Comparison of ENCODE assay signal across 8 cellular contexts in genomic region chrX:154378059-154378798, GRCh38. TPM values are rescaled to one million over a fixed set of nuclear protein-coding genes. Genes with fewer than 3 reads are reported as not detected.
DNase-seq lines count a peak whose midpoint lies in the region; ATAC-seq and TF ChIP-seq lines count a peak whose summit lies in the region.

No MANE protein-coding gene starts in this region.

- H3K4me3 ChIP-seq in cardiac muscle cell (peak overlapping the region; percentile 40), prostate gland (peak overlapping the region; percentile 34 to 42)

- 0% methylated on average over 20 of the region's 79 CpGs for WGBS in prostate gland

- peak; percentile 92 for TF ChIP-seq POLR2A in prostate gland (IDR thresholded peaks at IDR 0.05)

- intact Hi-C loops in prostate gland (cut with DNase I), result no loop called here

- H3K4me1 ChIP-seq in cardiac muscle cell (ENCODE audit: low read depth) (peaks cover 6% of the 10 kb centered on the region), prostate gland (replicated peaks) (no peaks in the 10 kb centered on the region)

- H3K4me1 Mint-ChIP-seq in activated naive CD8-positive, alpha-beta T cell (ENCODE audit: low read depth), result peaks cover 15% of the 10 kb centered on the region

- ATAC-seq in GM21717 (IDR thresholded peaks at IDR 0.05; ENCODE audit: unreplicated experiment) (peak; percentile 72), HG03565 (IDR thresholded peaks at IDR 0.05; ENCODE audit: unreplicated experiment) (no peak)

- TF ChIP-seq CTCF in cardiac muscle cell (IDR thresholded peaks at IDR 0.05; ENCODE audit: low read depth, low read length), result no peak
- no peak for TF ChIP-seq CTCF in prostate gland (IDR thresholded peaks at IDR 0.05)

- peak overlapping the region; percentile 70 for H3K4me3 Mint-ChIP-seq in activated naive CD8-positive, alpha-beta T cell

- H3K27ac ChIP-seq in cardiac muscle cell, result peak overlapping the region; percentile 95
- H3K27ac ChIP-seq in prostate gland, result peak overlapping the region; percentile 98

- no peaks in the 10 kb centered on the region for H3K27me3 ChIP-seq in cardiac muscle cell
- H3K27me3 ChIP-seq in prostate gland (replicated peaks; ENCODE audit: insufficient read depth), result no peaks in the 10 kb centered on the region

- H3K36me3 ChIP-seq in cardiac muscle cell, result no peaks in the 10 kb centered on the region
- no peaks in the 10 kb centered on the region for H3K36me3 ChIP-seq in prostate gland

- H3K36me3 Mint-ChIP-seq in activated naive CD8-positive, alpha-beta T cell, result no peaks in the 10 kb centered on the region

- H3K27me3 Mint-ChIP-seq in activated naive CD8-positive, alpha-beta T cell, result no peaks in the 10 kb centered on the region

- H3K9me3 ChIP-seq in cardiac muscle cell (ENCODE audit: low read depth) (no peaks in the 10 kb centered on the region), prostate gland (no peaks in the 10 kb centered on the region)

- peak; percentile 52 for DNase-seq in ELR (ENCODE audit: low read depth)
- DNase-seq in NCI-H1092 treated with DMSO at 0.1 percent for 48 hours (lab: John Stamatoyannopoulos, UW), result peak; percentile 61
- DNase-seq in cardiac muscle cell (ENCODE audit: low read depth in 1 of 2, low spot score in 1 of 2), result peak in 1 of 2 donors; percentile 67
- DNase-seq in prostate gland (ENCODE audit: low spot score), result no peak
- no peak for DNase-seq in NOMO-1 (lab: John Stamatoyannopoulos, UW; ENCODE audit: unreplicated experiment in 2 of 2)

- H3K9me3 Mint-ChIP-seq in activated naive CD8-positive, alpha-beta T cell (ENCODE audit: low read depth), result no peaks in the 10 kb centered on the region

- H3K27ac Mint-ChIP-seq in activated naive CD8-positive, alpha-beta T cell, result peak overlapping the region; percentile 88

RNA-seq across cellular contexts. Expression of gene EMD, which starts 0.9 kb away (rescaled TPM):
- total RNA-seq in cardiac muscle cell, result 56.9 and 66.2 TPM in 2 replicates
- polyA plus RNA-seq in cardiac muscle cell, result 77.7 and 91.2 TPM in 2 replicates
- total RNA-seq in prostate gland, result 10 to 100 TPM; 61.4 to 66.1 TPM

RNA-seq across cellular contexts. Expression of gene FLNA, which starts 3.8 kb away (rescaled TPM):
- 405 and 447 TPM in 2 replicates for total RNA-seq in cardiac muscle cell
- polyA plus RNA-seq in cardiac muscle cell, result 250 and 341 TPM in 2 replicates
- total RNA-seq in prostate gland, result 1,000 to 10,000 TPM; 1,711 to 2,337 TPM

RNA-seq across cellular contexts. Expression of gene RPL10, which starts 19.9 kb away (rescaled TPM):
- total RNA-seq in cardiac muscle cell (2,299 and 4,006 TPM in 2 replicates), prostate gland (1,000 to 10,000 TPM; 3,702 to 5,500 TPM)
- polyA plus RNA-seq in cardiac muscle cell, result 1,000 and 1,150 TPM in 2 replicates

RNA-seq across cellular contexts. Expression of gene DNASE1L1, which starts 30.8 kb away (rescaled TPM):
- 34.3 and 40.4 TPM in 2 replicates for total RNA-seq in cardiac muscle cell
- 24.8 and 26.1 TPM in 2 replicates for polyA plus RNA-seq in cardiac muscle cell
- 10 to 100 TPM; 36.8 to 70.7 TPM for total RNA-seq in prostate gland

RNA-seq across cellular contexts. Expression of gene TAFAZZIN, which starts 33.1 kb away (rescaled TPM):
- total RNA-seq in cardiac muscle cell (37.4 and 52.1 TPM in 2 replicates), prostate gland (10 to 100 TPM; 25.7 to 56.5 TPM)
- polyA plus RNA-seq in cardiac muscle cell, result 59.7 and 65.0 TPM in 2 replicates

Comparison
In these comparisons a context has a peak if more than half of its experiments do, and no peak if none do; other contexts are left out.
1. DNase-seq: peak in ELR (single experiment) and NCI-H1092 treated with DMSO at 0.1 percent for 48 hours (single experiment); none in prostate gland (single experiment) and NOMO-1 (0 of 2).